8 cellular contexts compared by ENCODE assay signal in genomic region chr1:29124366-29125236, GRCh38. TPM values are rescaled to one million over a fixed set of nuclear protein-coding genes. Genes with fewer than 3 reads are reported as not detected.
DNase-seq lines count a peak whose midpoint lies in the region.

No MANE protein-coding gene starts in this region.

- H4K8ac ChIP-seq in mesenchymal stem cell (ENCODE audit: low read length) = peak overlapping the region; percentile 69

- H3K4me2 ChIP-seq in Karpas-422 (ENCODE audit: low read depth, low read length, poor library complexity, severe bottlenecking) = peak overlapping the region; percentile 88
- H3K4me2 ChIP-seq in mesenchymal stem cell (ENCODE audit: low read length, poor library complexity, severe bottlenecking) = peak overlapping the region; percentile 94

- peak overlapping the region; percentile 73 to 84 for H3K18ac ChIP-seq in mesenchymal stem cell (ENCODE audit: low read depth in 1 of 2, low read length in 2 of 2)

- H3K4me1 ChIP-seq in Karpas-422 (ENCODE audit: low read length) (peaks cover 7% of the 10 kb centered on the region), ectodermal cell (ENCODE audit: control insufficient read depth, insufficient read depth, low read length) (peaks cover 14% of the 10 kb centered on the region), mesenchymal stem cell (ENCODE audit: control insufficient read depth, insufficient read depth, low read depth, low read length) (peaks cover 29% of the 10 kb centered on the region)

- H3K27ac ChIP-seq in Karpas-422 (ENCODE audit: low read length) = no peak overlapping the region
- no peak overlapping the region for H3K27ac ChIP-seq in ectodermal cell (ENCODE audit: insufficient read depth, low read depth, low read length, poor library complexity, severe bottlenecking)
- peak overlapping the region; percentile 32 for H3K27ac ChIP-seq in mesenchymal stem cell (ENCODE audit: low read length, poor library complexity, severe bottlenecking)

- POLR2A ChIA-PET in activated CD4-positive, alpha-beta memory T cell treated with anti-CD3 and anti-CD28 coated beads for 36 hours (lab: Charles Lee) = interaction anchor here (1.0 to 1.8 kb wide), 3 partner anchors 32 to 899 kb away, joined by 3 to 7 read pairs (median 4); partner anchors contain the start of gene SRSF4

- peak overlapping the region; percentile 87 for H2BK15ac ChIP-seq in mesenchymal stem cell (ENCODE audit: low read depth, poor library complexity, severe bottlenecking)

- no peaks in the 10 kb centered on the region for H3K36me3 Mint-ChIP-seq in activated CD4-positive, alpha-beta memory T cell treated with anti-CD3 and anti-CD28 coated beads for 36 hours

- H3K27ac Mint-ChIP-seq in activated CD4-positive, alpha-beta memory T cell treated with anti-CD3 and anti-CD28 coated beads for 36 hours = no peak overlapping the region

- intact Hi-C loops in activated CD4-positive, alpha-beta memory T cell treated with anti-CD3 and anti-CD28 coated beads for 36 hours (cut with micrococcal nuclease) = loop anchor here (5.0 kb wide), 2 partner anchors 58 to 78 kb away; partner anchors contain the start of gene SRSF4

- no peak overlapping the region for H2BK5ac ChIP-seq in mesenchymal stem cell (ENCODE audit: low read depth, low read length, poor library complexity, severe bottlenecking)

- H3K9ac ChIP-seq in Karpas-422 (ENCODE audit: low read length) = peak overlapping the region; percentile 72
- peak overlapping the region; percentile 96 for H3K9ac ChIP-seq in mesenchymal stem cell (ENCODE audit: low read length)

- H2BK12ac ChIP-seq in mesenchymal stem cell (ENCODE audit: low read length in 2 of 2) = peak overlapping the region in 1 of 2 experiments; percentile 81

- WGBS in ectodermal cell, 2 experiments = 8 to 9% methylated on average over 85 of the region's 85 CpGs
- WGBS in mesenchymal stem cell = 9% methylated on average over 66 of the region's 85 CpGs

- peak overlapping the region in 1 of 2 experiments; percentile 35 for H3K14ac ChIP-seq in mesenchymal stem cell (ENCODE audit: low read length in 2 of 2)

- H2AFZ ChIP-seq in Karpas-422 (ENCODE audit: low read length) = peak overlapping the region; percentile 94
- peak overlapping the region; percentile 72 for H2AFZ ChIP-seq in mesenchymal stem cell (ENCODE audit: low read depth, low read length)

- H3K27me3 Mint-ChIP-seq in activated CD4-positive, alpha-beta memory T cell treated with anti-CD3 and anti-CD28 coated beads for 36 hours = peaks cover 18% of the 10 kb centered on the region

- CTCF ChIA-PET in activated CD4-positive, alpha-beta memory T cell treated with anti-CD3 and anti-CD28 coated beads for 36 hours (lab: Charles Lee) = interaction anchor here (0.5 to 4.5 kb wide), 7 partner anchors 10 to 1398 kb away, joined by 3 to 28 read pairs (median 4); partner anchors contain the start of gene SRSF4

- peaks cover 17% of the 10 kb centered on the region for H3K79me1 ChIP-seq in mesenchymal stem cell (replicated peaks; ENCODE audit: low read length, poor library complexity, severe bottlenecking)

- peak overlapping the region; percentile 51 to 71 for H3K4ac ChIP-seq in mesenchymal stem cell (ENCODE audit: low read depth in 1 of 2, low read length in 2 of 2)

- H2BK120ac ChIP-seq in mesenchymal stem cell (ENCODE audit: low read depth, low read length) = peak overlapping the region; percentile 82

- H3K4me3 Mint-ChIP-seq in activated CD4-positive, alpha-beta memory T cell treated with anti-CD3 and anti-CD28 coated beads for 36 hours = peak overlapping the region; percentile 70

- H3K4me1 Mint-ChIP-seq in activated CD4-positive, alpha-beta memory T cell treated with anti-CD3 and anti-CD28 coated beads for 36 hours (ENCODE audit: low read depth) = no peaks in the 10 kb centered on the region

- peak overlapping the region; percentile 73 for H3K4me3 ChIP-seq in Karpas-422 (ENCODE audit: low read length)
- H3K4me3 ChIP-seq in ectodermal cell (ENCODE audit: insufficient read depth, low read depth, low read length) = peak overlapping the region; percentile 46
- peak overlapping the region; percentile 71 to 89 for H3K4me3 ChIP-seq in mesenchymal stem cell (ENCODE audit: insufficient read depth in 1 of 2, low read depth in 1 of 2, low read length in 2 of 2)

- peak overlapping the region; percentile 44 for H2AK5ac ChIP-seq in mesenchymal stem cell (ENCODE audit: low read length, severe bottlenecking)

- no peaks in the 10 kb centered on the region for H3K9me2 ChIP-seq in Karpas-422 (replicated peaks; ENCODE audit: insufficient read depth, low read length)

- H3K23ac ChIP-seq in mesenchymal stem cell (ENCODE audit: low read length in 2 of 2) = peak overlapping the region in 1 of 2 experiments; percentile 2

- H3K27me3 ChIP-seq in Karpas-422 (ENCODE audit: low read length) (no peaks in the 10 kb centered on the region), ectodermal cell (ENCODE audit: control insufficient read depth, insufficient read depth, low read length, poor library complexity, severe bottlenecking) (peaks cover 58% of the 10 kb centered on the region), mesenchymal stem cell (ENCODE audit: control insufficient read depth in 1 of 2, insufficient read depth in 1 of 2, low read length in 2 of 2) (peaks cover 6 to 15% of the 10 kb centered on the region in 2 experiments)

- H3K36me3 ChIP-seq in Karpas-422 (ENCODE audit: insufficient read depth, low read length) = no peaks in the 10 kb centered on the region
- no peaks in the 10 kb centered on the region for H3K36me3 ChIP-seq in ectodermal cell (ENCODE audit: control insufficient read depth, insufficient read depth, low read length)
- peaks cover 11 to 14% of the 10 kb centered on the region in 2 experiments for H3K36me3 ChIP-seq in mesenchymal stem cell (ENCODE audit: control insufficient read depth in 1 of 2, insufficient read depth in 2 of 2, low read depth in 1 of 2, low read length in 2 of 2)

- H4K91ac ChIP-seq in mesenchymal stem cell (ENCODE audit: low read length) = peak overlapping the region; percentile 52

- DNase-seq in COLO668 (lab: John Stamatoyannopoulos, UW; ENCODE audit: unreplicated experiment) (peak; percentile 61), Karpas-422 (peak; percentile 74), mesenchymal stem cell (peak; percentile 85), NCI-H187 (lab: John Stamatoyannopoulos, UW) (no peak), NCI-H128 (lab: John Stamatoyannopoulos, UW; ENCODE audit: unreplicated experiment) (no peak)
- DNase-seq in activated CD4-positive, alpha-beta memory T cell treated with anti-CD3 and anti-CD28 coated beads for 36 hours = peak; percentile 74
- DNase-seq in stimulated activated CD8-positive, alpha-beta memory T cell treated with anti-CD3 and anti-CD28 coated beads, Interleukin-2, amount 100 ng/mL, for 48 hours (ENCODE audit: low read depth in 2 of 2) = peak; percentile 57 to 59

- no peaks in the 10 kb centered on the region for H3K9me3 Mint-ChIP-seq in activated CD4-positive, alpha-beta memory T cell treated with anti-CD3 and anti-CD28 coated beads for 36 hours

- no peaks in the 10 kb centered on the region for H3K79me2 ChIP-seq in Karpas-422 (ENCODE audit: low read length)

- H4K20me1 ChIP-seq in Karpas-422 (ENCODE audit: insufficient read depth, low read depth, low read length) = no peaks in the 10 kb centered on the region

- no peaks in the 10 kb centered on the region for H3K9me3 ChIP-seq in Karpas-422 (ENCODE audit: low read length)
- no peaks in the 10 kb centered on the region for H3K9me3 ChIP-seq in ectodermal cell (ENCODE audit: control insufficient read depth, low read length)
- no peaks in the 10 kb centered on the region for H3K9me3 ChIP-seq in mesenchymal stem cell (ENCODE audit: control insufficient read depth, low read length)

RNA-seq across cellular contexts. Expression of gene TMEM200B, which starts 0.9 kb away (rescaled TPM):
- total RNA-seq in Karpas-422 (2014; rRNA removed; shearing (Covaris generic); ENCODE audit: low replicate concordance) = not detected in 2 replicates
- 1 to 10 TPM; 1.5 to 2.1 TPM for total RNA-seq in activated CD4-positive, alpha-beta memory T cell treated with anti-CD3 and anti-CD28 coated beads for 36 hours
- 1.3 TPM for polyA plus RNA-seq in ectodermal cell (2013, experiment 1 of 4)
- polyA plus RNA-seq in ectodermal cell (2013, experiment 2 of 4) = 1.1 TPM
- 0.85 TPM for polyA plus RNA-seq in ectodermal cell (2013, experiment 3 of 4)
- 1.0 TPM for polyA plus RNA-seq in ectodermal cell (2013, experiment 4 of 4)
- 4.3 TPM for polyA plus RNA-seq in mesenchymal stem cell (2013, experiment 1 of 2)
- polyA plus RNA-seq in mesenchymal stem cell (2013, experiment 2 of 2) = 4.3 TPM

RNA-seq across cellular contexts. Expression of gene SRSF4, which starts 57.1 kb away (rescaled TPM):
- total RNA-seq in Karpas-422 (2014; rRNA removed; shearing (Covaris generic); ENCODE audit: low replicate concordance) = 31.7 and 40.1 TPM in 2 replicates
- 100 to 1,000 TPM; 133 to 136 TPM for total RNA-seq in activated CD4-positive, alpha-beta memory T cell treated with anti-CD3 and anti-CD28 coated beads for 36 hours
- polyA plus RNA-seq in ectodermal cell (2013, experiment 1 of 4) = 101 TPM
- polyA plus RNA-seq in ectodermal cell (2013, experiment 2 of 4) = 95.4 TPM
- 76.3 TPM for polyA plus RNA-seq in ectodermal cell (2013, experiment 3 of 4)
- polyA plus RNA-seq in ectodermal cell (2013, experiment 4 of 4) = 83.7 TPM
- 52.4 TPM for polyA plus RNA-seq in mesenchymal stem cell (2013, experiment 1 of 2)
- polyA plus RNA-seq in mesenchymal stem cell (2013, experiment 2 of 2) = 51.7 TPM

Comparison
In these comparisons a context has a peak if more than half of its experiments do, and no peak if none do; other contexts are left out.
1. DNase-seq: peak in COLO668 (single experiment), Karpas-422 (single experiment), activated CD4-positive, alpha-beta memory T cell treated with anti-CD3 and anti-CD28 coated beads for 36 hours (single experiment), mesenchymal stem cell (single experiment) and stimulated activated CD8-positive, alpha-beta memory T cell treated with anti-CD3 and anti-CD28 coated beads, Interleukin-2, amount 100 ng/mL, for 48 hours (2 of 2); none in NCI-H187 (0 of 2) and NCI-H128 (single experiment).
2. Peak in every context shown above with its lines, with median percentiles within 50 percentile points of each other: H3K4me3 ChIP-seq.